In genomic region chr20:40990542-40991120, GRCh38 we compare ENCODE assay signal across 8 cellular contexts. TPM values are rescaled to one million over a fixed set of nuclear protein-coding genes. Genes with fewer than 3 reads are reported as not detected.
DNase-seq lines count a peak whose midpoint lies in the region; ATAC-seq, FAIRE-seq and TF ChIP-seq lines count a peak whose summit lies in the region.

No MANE protein-coding gene starts in this region.

- CTCF ChIA-PET in HEK293 (lab: Yijun Ruan, JAX) = interaction anchor here (0.6 to 10.9 kb wide), 35 partner anchors 9 to 351 kb away, joined by 3 to 138 read pairs (median 5); partner anchors contain the start of gene LPIN3

- FAIRE-seq in G401.6 (lab: Jason Lieb, UNC) = peak; percentile 84

- intact Hi-C loops in ovary (cut with DNase I) = loop anchor here (5.0 to 10.0 kb wide), 4 partner anchors 97 to 107 kb away; no protein-coding TSS in a partner anchor

- peak; percentile 79 for TF ChIP-seq CTCF in HEK293 (tag by site-specific recombination; IDR thresholded peaks at IDR 0.05)
- peak; percentile 62 to 88 (median 85) for TF ChIP-seq CTCF in gastroesophageal sphincter (IDR thresholded peaks at IDR 0.05)
- TF ChIP-seq CTCF in ovary (IDR thresholded peaks at IDR 0.05) = peak; percentile 24 to 82 (median 53)
- TF ChIP-seq CTCF in upper lobe of left lung (IDR thresholded peaks at IDR 0.05) = peak; percentile 73 to 89 (median 84)

- TF ChIP-seq POLR2A in gastroesophageal sphincter (IDR thresholded peaks at IDR 0.05) (no peak), ovary (IDR thresholded peaks at IDR 0.05) (no peak), upper lobe of left lung (IDR thresholded peaks at IDR 0.05) (no peak)

- TF ChIP-seq EP300 in gastroesophageal sphincter (IDR thresholded peaks at IDR 0.05) (no peak), ovary (IDR thresholded peaks at IDR 0.05) (no peak), upper lobe of left lung (IDR thresholded peaks at IDR 0.05) (no peak)

- 1% methylated on average over 7 of the region's 10 CpGs; no CpG with 5 or more reads in 1 of the 2 donors for WGBS in gastroesophageal sphincter (ENCODE audit: low coverage in 1 of 2), 2 donors
- WGBS in ovary, 3 donors = 29 to 31% (median 29%) methylated on average over 10 of the region's 10 CpGs
- WGBS in upper lobe of left lung, 2 donors = 28 to 32% methylated on average over 8 to 10 of the region's 10 CpGs

- H3K27ac ChIP-seq in HEK293 (ENCODE audit: extremely low read depth, low read depth, low read length) (no peak overlapping the region), SJCRH30 (no peak overlapping the region), gastroesophageal sphincter (no peak overlapping the region), ovary (no peak overlapping the region), upper lobe of left lung (peak overlapping the region; percentile 28 to 76 (median 70))

- H3K27me3 ChIP-seq in SJCRH30 (no peaks in the 10 kb centered on the region), gastroesophageal sphincter (no peaks in the 10 kb centered on the region), ovary (no peaks in the 10 kb centered on the region), upper lobe of left lung (no peaks in the 10 kb centered on the region)

- H3K4me3 ChIP-seq in HEK293 (ENCODE audit: low read depth, low read length) (no peak overlapping the region), SJCRH30 (no peak overlapping the region), gastroesophageal sphincter (no peak overlapping the region), ovary (no peak overlapping the region), upper lobe of left lung (no peak overlapping the region)

- no peaks in the 10 kb centered on the region for H3K36me3 ChIP-seq in HEK293 (ENCODE audit: control insufficient read depth in 2 of 2, insufficient read depth in 1 of 2, low read length in 2 of 2)
- no peaks in the 10 kb centered on the region for H3K36me3 ChIP-seq in SJCRH30
- H3K36me3 ChIP-seq in gastroesophageal sphincter = no peaks in the 10 kb centered on the region
- H3K36me3 ChIP-seq in ovary = no peaks in the 10 kb centered on the region
- H3K36me3 ChIP-seq in upper lobe of left lung = no peaks in the 10 kb centered on the region

- H3K9me3 ChIP-seq in HEK293 (ENCODE audit: control insufficient read depth, insufficient read depth, low read depth, low read length) = no peaks in the 10 kb centered on the region
- H3K9me3 ChIP-seq in SJCRH30 (replicated peaks) = no peaks in the 10 kb centered on the region
- no peaks in the 10 kb centered on the region for H3K9me3 ChIP-seq in gastroesophageal sphincter
- no peaks in the 10 kb centered on the region for H3K9me3 ChIP-seq in ovary
- H3K9me3 ChIP-seq in upper lobe of left lung = no peaks in the 10 kb centered on the region

- POLR2A ChIA-PET in HEK293 (lab: Yijun Ruan, JAX) = interaction anchor here (0.7 to 2.0 kb wide), 8 partner anchors 20 to 350 kb away, joined by 3 to 6 read pairs (median 4); partner anchors contain the start of genes LPIN3, MAFB and TOP1

- ATAC-seq in gastroesophageal sphincter = peak; percentile 96
- ATAC-seq in upper lobe of left lung (ENCODE audit: low FRiP score in 2 of 2) = peak; percentile 96

- DNase-seq in MV-4-11 (lab: John Stamatoyannopoulos, UW) = peak; percentile 77
- DNase-seq in SJCRH30 = peak; percentile 87 to 97
- peak in 3 of 4 experiments; percentile 17 to 41 (median 33) for DNase-seq in activated naive CD4-positive, alpha-beta T cell (lab: John Stamatoyannopoulos, UW)
- peak; percentile 67 to 82 (median 74) for DNase-seq in ovary
- DNase-seq in upper lobe of left lung = peak; percentile 42 to 88

- no peaks in the 10 kb centered on the region for H3K4me1 ChIP-seq in HEK293 (ENCODE audit: control insufficient read depth, insufficient read depth, low read length)
- no peaks in the 10 kb centered on the region for H3K4me1 ChIP-seq in SJCRH30
- peaks cover 0 to 13% (median 3%) of the 10 kb centered on the region in 3 donors for H3K4me1 ChIP-seq in gastroesophageal sphincter
- H3K4me1 ChIP-seq in ovary (ENCODE audit: insufficient read depth) = no peaks in the 10 kb centered on the region
- peaks cover 13 to 18% (median 16%) of the 10 kb centered on the region in 4 donors for H3K4me1 ChIP-seq in upper lobe of left lung

TF ChIP-seq in HEK293, 187 proteins besides CTCF, POLR2A, EP300 and RAD21:
- TF ChIP-seq ZBTB6 (tag by site-specific recombination; IDR thresholded peaks at IDR 0.05) (0 out of 2 replicates have a peak, but pooled peaks have one; percentile 42), ZNF148 (tag by site-specific recombination; IDR thresholded peaks at IDR 0.05; ENCODE audit: borderline replicate concordance) (no peak), ZSCAN30 (tag by site-specific recombination; IDR thresholded peaks at IDR 0.05) (0 out of 2 replicates have a peak, but pooled peaks have one; percentile 59), PBX3 (CRISPR knock-in tag; IDR thresholded peaks at IDR 0.05) (0 out of 2 replicates have a peak, but pooled peaks have one; percentile 37), ZNF654 (tag by site-specific recombination; IDR thresholded peaks at IDR 0.05; ENCODE audit: low read depth) (peak; percentile 91), SP2 (tag by site-specific recombination; IDR thresholded peaks at IDR 0.05) (no peak), ZBTB17 (tag by site-specific recombination; IDR thresholded peaks at IDR 0.05) (peak; percentile 99), GLIS1 (tag by site-specific recombination; IDR thresholded peaks at IDR 0.05) (peak; percentile 28; the same call in 1 of the 2 replicates)

RNA-seq across cellular contexts. Expression of gene TOP1, which starts 38.0 kb away (rescaled TPM):
- 67.0 and 71.9 TPM in 2 replicates for total RNA-seq in SJCRH30 (2014; rRNA removed; shearing (Covaris generic))
- 10 to 100 TPM; 22.0 to 31.6 (median 28.8) TPM for total RNA-seq in gastroesophageal sphincter
- total RNA-seq in ovary = 10 to 100 TPM; 24.8 to 41.8 (median 35.6) TPM
- polyA plus RNA-seq in ovary = 10 to 100 TPM; 20.9 to 48.4 TPM
- 10 to 100 TPM; 39.8 to 94.2 (median 49.0) TPM for total RNA-seq in upper lobe of left lung

Comparison
In these comparisons a context has a peak if more than half of its experiments do, and no peak if none do; other contexts are left out.
1. H3K27ac ChIP-seq: peak in upper lobe of left lung (4 of 4); none in HEK293 (single experiment), SJCRH30 (single experiment), gastroesophageal sphincter (0 of 4) and ovary (0 of 2).
2. DNase-seq: peak in every context shown above with its lines; median percentile 92 in SJCRH30; 77 in MV-4-11; 74 in ovary; 65 in upper lobe of left lung; 33 in activated naive CD4-positive, alpha-beta T cell.
3. Peak in every context shown above with its lines, with median percentiles within 50 percentile points of each other: CTCF ChIP-seq.